18 cellular contexts compared by ENCODE assay signal in genomic region chr11:134508219-134508990, GRCh38.
"Had no signal": no experiment of that assay in that cellular context is flagged by ENCODE, and none has a peak within 500 bp of the region (broad histone marks: within the 10 kb centered on the region; RNA-seq: fewer than 3 reads in every experiment).

No MANE protein-coding gene starts in this region.

- H3K27ac ChIP-seq: adrenal gland, esophagus muscularis mucosa, gastroesophageal sphincter, heart left ventricle, lower lobe of right lung, right atrium auricular region, skin epidermis, thyroid gland had no signal

- H3K4me3 ChIP-seq: adrenal gland, esophagus muscularis mucosa, gastroesophageal sphincter, heart left ventricle, lower lobe of right lung, right atrium auricular region, skin epidermis, thyroid gland had no signal

- DNase-seq: activated CD4-positive, alpha-beta T cell treated with anti-CD3 and anti-CD28 coated beads, Interleukin-2, amount 50 U/mL, for 1 hour; activated CD4-positive, CD25-positive, alpha-beta regulatory T cell treated with anti-CD3 and anti-CD28 coated beads, Interleukin-2, amount 50 U/mL, for 72 hours; activated naive CD4-positive, alpha-beta T cell treated with anti-CD3 and anti-CD28 coated beads, Interleukin-2, amount 50 U/mL, for 16 hours; effector CD8-positive, alpha-beta T cell; lower lobe of right lung; nephron progenitor cell; stimulated activated CD4-positive, alpha-beta T cell treated with anti-CD3 and anti-CD28 coated beads, Interleukin-4, amount 100 ng/mL, for 1 hour; T1000; thyroid gland had no signal

- H3K36me3 ChIP-seq: adrenal gland, esophagus muscularis mucosa, gastroesophageal sphincter, heart left ventricle, lower lobe of right lung, right atrium auricular region, thyroid gland had no signal

- H3K9me3 ChIP-seq: adrenal gland, esophagus muscularis mucosa, gastroesophageal sphincter, heart left ventricle, lower lobe of right lung, right atrium auricular region, thyroid gland had no signal

- H3K4me1 ChIP-seq: adrenal gland, esophagus muscularis mucosa, gastroesophageal sphincter, heart left ventricle, lower lobe of right lung, right atrium auricular region, thyroid gland had no signal

- H3K27me3 ChIP-seq: adrenal gland, right atrium auricular region, thyroid gland had no signal

- FAIRE-seq: bronchial epithelial cell, endothelial cell of umbilical vein, urothelium cell line had no signal

- ATAC-seq: gastroesophageal sphincter, heart left ventricle, lower lobe of right lung had no signal
